In the genomic region with DNA sequence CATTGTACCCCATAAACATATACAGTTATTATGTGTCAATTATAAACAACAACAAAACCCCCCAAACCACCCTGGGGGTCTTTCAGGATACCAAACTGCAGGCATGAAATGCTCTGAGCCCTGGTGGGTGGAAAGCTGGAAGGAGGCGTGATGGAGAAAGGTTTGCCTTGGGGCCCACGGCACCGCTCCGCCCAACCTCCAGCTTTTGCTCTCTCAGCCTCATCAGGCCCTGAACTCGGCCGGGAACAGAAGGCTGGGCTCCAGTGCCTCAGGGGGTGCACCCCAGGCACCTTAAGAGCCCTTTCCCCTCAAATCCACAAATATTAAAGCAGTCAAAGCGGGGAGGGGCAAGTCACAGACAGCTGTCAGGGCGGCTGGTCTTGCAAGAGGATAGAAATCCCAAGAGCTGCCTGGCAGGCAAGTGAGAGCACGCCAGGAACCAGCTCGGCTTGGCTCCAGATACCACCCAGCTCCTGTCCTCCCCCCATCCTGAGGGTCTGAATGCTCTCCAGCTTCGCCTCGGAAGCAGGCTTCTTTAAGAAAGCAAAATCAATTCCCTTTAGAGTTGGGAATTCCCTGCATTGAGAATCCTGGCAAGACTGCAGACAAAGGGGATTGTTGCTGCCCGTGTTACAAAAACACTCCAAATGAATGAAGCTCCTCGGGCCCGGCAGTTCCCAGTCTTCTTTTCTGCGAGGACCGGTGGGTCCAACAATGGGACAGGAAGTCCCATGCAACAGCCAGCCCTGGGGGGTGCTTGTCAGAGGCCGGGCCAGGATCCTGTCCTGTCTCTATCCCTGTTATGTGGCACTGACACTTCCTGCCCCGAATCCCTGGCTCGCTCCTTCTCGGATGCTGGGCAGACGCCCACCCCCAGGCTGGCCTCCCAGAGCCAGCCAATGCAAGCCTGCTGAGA, we compare ENCODE assay signal across 20 cellular contexts.
DNase-seq lines count a peak whose midpoint lies in the region; ATAC-seq and TF ChIP-seq lines count a peak whose summit lies in the region.
"Had no signal": no experiment of that assay in that cellular context is flagged by ENCODE, and none has a peak within 500 bp of the region (broad histone marks: within the 10 kb centered on the region; RNA-seq: fewer than 3 reads in every experiment).

No MANE protein-coding gene starts in this region.

- H3K27me3 ChIP-seq in H7 (ENCODE audit: control insufficient read depth, insufficient read depth, low read length), result no peaks in the 10 kb centered on the region

- no peaks in the 10 kb centered on the region for H3K36me3 Mint-ChIP-seq in nephron (ENCODE audit: low read depth)

- DNase-seq in H7, result peak; percentile 82
- DNase-seq in NCI-H446 treated with DMSO at 0.1 percent for 48 hours (lab: John Stamatoyannopoulos, UW), result peak; percentile 77
- peak; percentile 62 for DNase-seq in epithelial cell of esophagus (ENCODE audit: low read depth)
- DNase-seq in NCI-H2227 treated with DMSO at 0.1 percent for 48 hours (lab: John Stamatoyannopoulos, UW), result no peak
- DNase-seq in activated gamma-delta T cell treated with Interleukin-2 at 50 U/mL for 16 hours, result no peak
- DNase-seq: activated effector memory CD4-positive, alpha-beta T cell treated with anti-CD3 and anti-CD28 coated beads, Interleukin-2, amount 50 U/mL, for 16 hours; Caco-2; cortex of kidney; GDM1; left cardiac atrium; SHP77 treated with DMSO at 0.1 percent for 48 hours; T-helper 17 cell had no signal

- ATAC-seq in HG03571 (IDR thresholded peaks at IDR 0.05; ENCODE audit: unreplicated experiment), result no peak
- ATAC-seq in GM19455 (IDR thresholded peaks at IDR 0.05; ENCODE audit: unreplicated experiment), result no peak
- ATAC-seq: activated CD4-positive, CD25-positive, alpha-beta regulatory T cell treated with anti-CD3 and anti-CD28 coated beads, Interleukin-2, amount 50 U/mL, for 24 hours; esophagus mucosa; HCT116; T-helper 17 cell had no signal

- TF ChIP-seq CTCF in epithelial cell of esophagus (IDR thresholded peaks at IDR 0.05; ENCODE audit: insufficient read depth, low read depth, low read length, missing control alignments) (no peak), nephron (IDR thresholded peaks at IDR 0.05; ENCODE audit: unreplicated experiment in 3 of 3) (no peak)

- no peaks in the 10 kb centered on the region for H3K9me3 Mint-ChIP-seq in nephron

- H3K4me3 ChIP-seq in H7 (ENCODE audit: insufficient read depth, low read depth, low read length) (no peak overlapping the region), epithelial cell of esophagus (ENCODE audit: low read length) (no peak overlapping the region)
- H3K4me3 ChIP-seq: skin epidermis, thoracic aorta had no signal

- H3K4me1 Mint-ChIP-seq in nephron, result peaks cover 50% of the 10 kb centered on the region

- peaks cover 5% of the 10 kb centered on the region for H3K27me3 Mint-ChIP-seq in nephron (ENCODE audit: low read depth)

- peak overlapping the region in 2 of 3 experiments; percentile 18 to 61 for H3K27ac Mint-ChIP-seq in nephron
- H3K27ac Mint-ChIP-seq: T-helper 17 cell had no signal

- H3K4me3 Mint-ChIP-seq in nephron, result no peak overlapping the region
- H3K4me3 Mint-ChIP-seq: T-helper 17 cell had no signal

- H3K36me3 ChIP-seq in H7 (replicated peaks; ENCODE audit: control insufficient read depth, insufficient read depth, low read length), result no peaks in the 10 kb centered on the region
- H3K36me3 ChIP-seq: thoracic aorta had no signal

Comparison
In these comparisons a context has a peak if more than half of its experiments do, and no peak if none do; other contexts are left out.
1. DNase-seq: peak in H7 (single experiment), NCI-H446 treated with DMSO at 0.1 percent for 48 hours (single experiment) and epithelial cell of esophagus (single experiment); none in NCI-H2227 treated with DMSO at 0.1 percent for 48 hours (single experiment) and activated gamma-delta T cell treated with Interleukin-2 at 50 U/mL for 16 hours (single experiment).